In the genomic region with DNA sequence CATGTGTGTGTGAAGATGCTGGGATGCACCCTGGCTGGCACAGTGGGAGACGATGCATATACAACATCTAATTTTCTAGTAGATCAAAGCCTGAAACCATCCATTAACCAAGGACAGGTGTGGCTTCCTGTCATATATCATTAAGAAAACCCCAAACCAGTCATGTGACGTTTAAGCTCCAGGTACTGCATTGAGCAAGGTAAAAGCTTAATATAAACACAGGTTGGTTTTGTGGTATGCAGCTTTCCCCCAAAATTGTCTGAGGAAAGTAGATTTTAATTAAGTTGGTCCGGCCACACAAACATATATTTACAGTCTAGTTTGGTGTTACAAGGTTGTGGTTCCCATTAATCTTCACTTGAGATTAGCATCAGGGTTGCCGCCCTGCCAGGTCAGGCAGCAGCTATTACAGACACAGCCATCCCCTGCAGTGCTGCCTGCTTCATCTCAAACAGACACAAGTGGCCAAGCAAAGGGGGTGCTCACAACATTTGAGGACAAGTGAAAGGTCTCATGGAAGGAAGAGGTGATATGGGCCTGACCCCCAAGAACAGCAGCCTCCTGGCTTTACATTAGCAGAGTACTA, we compare ENCODE assay signal across 1 cellular context.
TF ChIP-seq lines count a peak whose summit lies in the region.

No MANE protein-coding gene starts in this region.

TF ChIP-seq in SK-N-SH, 30 proteins besides CTCF, POLR2A, EP300 and RAD21 (continued from another document):
- TF ChIP-seq, protein P1, sequence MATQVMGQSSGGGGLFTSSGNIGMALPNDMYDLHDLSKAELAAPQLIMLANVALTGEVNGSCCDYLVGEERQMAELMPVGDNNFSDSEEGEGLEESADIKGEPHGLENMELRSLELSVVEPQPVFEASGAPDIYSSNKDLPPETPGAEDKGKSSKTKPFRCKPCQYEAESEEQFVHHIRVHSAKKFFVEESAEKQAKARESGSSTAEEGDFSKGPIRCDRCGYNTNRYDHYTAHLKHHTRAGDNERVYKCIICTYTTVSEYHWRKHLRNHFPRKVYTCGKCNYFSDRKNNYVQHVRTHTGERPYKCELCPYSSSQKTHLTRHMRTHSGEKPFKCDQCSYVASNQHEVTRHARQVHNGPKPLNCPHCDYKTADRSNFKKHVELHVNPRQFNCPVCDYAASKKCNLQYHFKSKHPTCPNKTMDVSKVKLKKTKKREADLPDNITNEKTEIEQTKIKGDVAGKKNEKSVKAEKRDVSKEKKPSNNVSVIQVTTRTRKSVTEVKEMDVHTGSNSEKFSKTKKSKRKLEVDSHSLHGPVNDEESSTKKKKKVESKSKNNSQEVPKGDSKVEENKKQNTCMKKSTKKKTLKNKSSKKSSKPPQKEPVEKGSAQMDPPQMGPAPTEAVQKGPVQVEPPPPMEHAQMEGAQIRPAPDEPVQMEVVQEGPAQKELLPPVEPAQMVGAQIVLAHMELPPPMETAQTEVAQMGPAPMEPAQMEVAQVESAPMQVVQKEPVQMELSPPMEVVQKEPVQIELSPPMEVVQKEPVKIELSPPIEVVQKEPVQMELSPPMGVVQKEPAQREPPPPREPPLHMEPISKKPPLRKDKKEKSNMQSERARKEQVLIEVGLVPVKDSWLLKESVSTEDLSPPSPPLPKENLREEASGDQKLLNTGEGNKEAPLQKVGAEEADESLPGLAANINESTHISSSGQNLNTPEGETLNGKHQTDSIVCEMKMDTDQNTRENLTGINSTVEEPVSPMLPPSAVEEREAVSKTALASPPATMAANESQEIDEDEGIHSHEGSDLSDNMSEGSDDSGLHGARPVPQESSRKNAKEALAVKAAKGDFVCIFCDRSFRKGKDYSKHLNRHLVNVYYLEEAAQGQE (IDR thresholded peaks at IDR 0.05; ENCODE audit: low read depth, low read length): no peak
- TF ChIP-seq, protein P2, sequence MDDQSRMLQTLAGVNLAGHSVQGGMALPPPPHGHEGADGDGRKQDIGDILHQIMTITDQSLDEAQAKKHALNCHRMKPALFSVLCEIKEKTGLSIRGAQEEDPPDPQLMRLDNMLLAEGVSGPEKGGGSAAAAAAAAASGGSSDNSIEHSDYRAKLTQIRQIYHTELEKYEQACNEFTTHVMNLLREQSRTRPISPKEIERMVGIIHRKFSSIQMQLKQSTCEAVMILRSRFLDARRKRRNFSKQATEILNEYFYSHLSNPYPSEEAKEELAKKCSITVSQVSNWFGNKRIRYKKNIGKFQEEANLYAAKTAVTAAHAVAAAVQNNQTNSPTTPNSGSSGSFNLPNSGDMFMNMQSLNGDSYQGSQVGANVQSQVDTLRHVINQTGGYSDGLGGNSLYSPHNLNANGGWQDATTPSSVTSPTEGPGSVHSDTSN (IDR thresholded peaks at IDR 0.05): no peak
- TF ChIP-seq RCOR1 (IDR thresholded peaks at IDR 0.05; ENCODE audit: low read length) (peak; percentile 73), TCF12 (IDR thresholded peaks at IDR 0.05) (peak; percentile 8; the same call in 1 of the 2 replicates), MEF2A (IDR thresholded peaks at IDR 0.05; ENCODE audit: borderline replicate concordance, low read depth) (no peak), NRF1 (IDR thresholded peaks at IDR 0.05; ENCODE audit: low read depth, low read length) (no peak)
